ENCODE assay signal across 8 cellular contexts in the genomic region with DNA sequence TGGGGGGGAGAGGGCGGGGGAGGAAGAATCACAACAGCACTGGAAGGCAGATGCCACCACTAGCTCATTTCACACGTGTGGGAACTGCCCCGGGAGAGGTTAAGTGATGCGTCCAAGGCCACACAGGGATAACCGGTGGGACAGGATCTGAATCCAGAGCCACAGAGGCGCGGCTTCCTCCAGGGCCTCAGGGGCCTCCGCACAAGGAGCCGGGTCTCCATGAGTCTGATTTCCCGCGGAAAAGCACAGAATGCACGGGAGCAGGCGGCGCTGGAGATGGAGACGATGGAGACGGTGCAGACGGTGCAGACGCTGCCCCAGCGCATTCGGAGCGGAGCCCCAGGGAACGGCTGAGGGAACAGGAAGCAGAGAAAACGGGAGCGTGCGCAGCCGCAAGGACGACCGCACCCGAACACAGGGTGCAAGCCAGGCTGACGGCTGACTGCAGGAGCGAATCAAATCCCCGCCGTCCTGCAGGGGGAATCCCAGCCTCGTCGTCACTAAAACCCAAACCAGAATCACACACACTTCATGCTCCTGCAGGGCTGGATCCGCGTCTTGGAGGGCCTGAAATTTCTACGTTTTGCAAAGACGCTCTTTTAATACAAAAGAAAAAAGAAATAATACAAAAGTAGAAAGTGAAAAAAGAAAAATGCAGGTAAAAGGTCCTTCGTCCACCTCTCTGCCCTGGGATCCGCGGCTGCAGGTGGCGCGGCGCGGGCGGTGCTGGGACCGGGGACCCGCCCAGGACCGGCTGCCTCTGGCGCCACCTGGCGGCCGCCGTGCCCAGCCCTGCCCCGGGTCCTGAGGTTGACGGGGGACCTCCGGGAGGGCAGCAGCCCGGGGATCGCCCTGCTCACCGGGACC. TPM values are rescaled to one million over a fixed set of nuclear protein-coding genes. Genes with fewer than 3 reads are reported as not detected.
DNase-seq lines count a peak whose midpoint lies in the region; ATAC-seq, FAIRE-seq and TF ChIP-seq lines count a peak whose summit lies in the region.

No MANE protein-coding gene starts in this region.

- no peak for FAIRE-seq in D721Med (lab: Jason Lieb, UNC)

- intact Hi-C loops in right lobe of liver (cut with DNase I), result no loop called here

- no peaks in the 10 kb centered on the region for H3K27me3 ChIP-seq in right lobe of liver

- TF ChIP-seq CTCF in LNCAP (IDR thresholded peaks at IDR 0.05), result peak; percentile 95
- TF ChIP-seq CTCF in right lobe of liver (IDR thresholded peaks at IDR 0.05), result peak; percentile 45 to 97 (median 82)
- no peak for TF ChIP-seq CTCF in D721Med (IDR thresholded peaks at IDR 0.05; ENCODE audit: insufficient read depth, missing control alignments)

- no peaks in the 10 kb centered on the region for H3K9me3 ChIP-seq in right lobe of liver

- no peak overlapping the region for H3K27ac ChIP-seq in right lobe of liver

- DNase-seq in DMS79 treated with DMSO at 0.1 percent for 48 hours (lab: John Stamatoyannopoulos, UW) (peak; percentile 60), cerebellum (ENCODE audit: low spot score) (peak; percentile 76), right lobe of liver (peak; percentile 57 to 77 (median 65)), D721Med (ENCODE audit: insufficient read length, low spot score) (no peak)
- DNase-seq in activated CD4-positive, alpha-beta T cell treated with anti-CD3 and anti-CD28 coated beads for 24 hours (ENCODE audit: low read depth in 2 of 2), result peak; percentile 63 to 69
- DNase-seq in stimulated activated CD4-positive, alpha-beta T cell treated with anti-CD3 and anti-CD28 coated beads, TNF-alpha, amount 100 ng/mL, for 24 hours (ENCODE audit: low read depth in 3 of 3), result peak; percentile 60 to 73 (median 64)

- ATAC-seq in GM21576 (IDR thresholded peaks at IDR 0.05; ENCODE audit: unreplicated experiment) (peak; percentile 80), right lobe of liver (peak; percentile 91 to 99 (median 94))

- TF ChIP-seq POLR2A in right lobe of liver (IDR thresholded peaks at IDR 0.05), result no peak

- H3K4me1 ChIP-seq in right lobe of liver, result peaks cover 0 to 4% (median 0%) of the 10 kb centered on the region in 4 donors

- H3K36me3 ChIP-seq in right lobe of liver, result peaks cover 0 to 10% (median 0%) of the 10 kb centered on the region in 4 donors

- peak overlapping the region; percentile 29 to 57 (median 33) for H3K4me3 ChIP-seq in right lobe of liver

- 42% methylated on average over 47 of the region's 60 CpGs for WGBS in right lobe of liver (ENCODE audit: insufficient coverage, low coverage, low lambda C conversion rate, missing lambda C conversion rate)

RNA-seq across cellular contexts. Expression of a gene that starts 20.4 kb away (rescaled TPM):
- 26.5 TPM for total RNA-seq in cerebellum
- 10 to 100 TPM in 1 of 6 experiments, 1 to 10 TPM in 5; 5.3 to 11.8 (median 7.2) TPM for total RNA-seq in right lobe of liver

RNA-seq across cellular contexts. Expression of a gene that starts 53.3 kb away (rescaled TPM):
- total RNA-seq in cerebellum, result 245 TPM
- 100 to 1,000 TPM; 136 to 220 (median 147) TPM for total RNA-seq in right lobe of liver
